11 cellular contexts compared by ENCODE assay signal in the genomic region with DNA sequence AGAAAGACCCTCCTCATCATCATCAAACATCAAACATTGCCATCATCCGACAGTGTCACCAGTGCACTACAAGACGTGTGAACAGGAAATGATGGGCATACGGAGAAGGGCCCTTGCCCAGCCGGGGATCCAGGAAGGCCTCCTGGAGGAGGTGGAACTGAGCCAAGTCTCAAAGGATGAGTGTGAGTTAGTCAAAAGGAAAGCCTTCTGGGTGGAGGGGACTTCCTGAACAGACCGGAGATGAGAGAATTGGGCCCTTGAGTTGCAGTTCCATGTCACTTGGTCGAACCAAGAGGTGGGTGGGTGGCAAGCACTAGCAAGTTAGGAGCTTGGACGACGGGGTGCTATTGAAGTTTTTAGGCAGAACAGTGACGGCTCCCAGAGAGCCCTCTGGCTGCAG.
DNase-seq lines count a peak whose midpoint lies in the region; ATAC-seq and TF ChIP-seq lines count a peak whose summit lies in the region.
"Had no signal": no experiment of that assay in that cellular context is flagged by ENCODE, and none has a peak within 500 bp of the region (broad histone marks: within the 10 kb centered on the region; RNA-seq: fewer than 3 reads in every experiment).

No MANE protein-coding gene starts in this region.

- H3K27ac ChIP-seq in RWPE2 (ENCODE audit: poor library complexity, severe bottlenecking) = peak overlapping the region; percentile 98
- H3K27ac ChIP-seq in neutrophil = peak overlapping the region; percentile 79
- H3K27ac ChIP-seq: thoracic aorta had no signal

- ATAC-seq in GM21723 (IDR thresholded peaks at IDR 0.05; ENCODE audit: unreplicated experiment) = peak; percentile 55
- ATAC-seq in RWPE2 (ENCODE audit: low read depth) = no peak
- ATAC-seq: naive thymus-derived CD4-positive, alpha-beta T cell had no signal

- DNase-seq in activated CD4-positive, alpha-beta T cell treated with anti-CD3 and anti-CD28 coated beads for 48 hours = peak; percentile 47
- no peak for DNase-seq in activated CD4-positive, alpha-beta T cell treated with anti-CD3 and anti-CD28 coated beads, Interleukin-2, amount 50 U/mL, for 4 hours
- no peak for DNase-seq in RWPE2 (ENCODE audit: low spot score)
- no peak for DNase-seq in NCI-H146 treated with DMSO at 0.1 percent for 48 hours (lab: John Stamatoyannopoulos, UW; ENCODE audit: unreplicated experiment)
- no peak for DNase-seq in COLO829 (ENCODE audit: low spot score)
- no peak for DNase-seq in NCI-H1092 (lab: John Stamatoyannopoulos, UW)
- DNase-seq: GDM1; naive thymus-derived CD4-positive, alpha-beta T cell had no signal

- no peaks in the 10 kb centered on the region for H3K9me3 ChIP-seq in RWPE2 (ENCODE audit: severe bottlenecking)
- no peaks in the 10 kb centered on the region for H3K9me3 ChIP-seq in neutrophil
- H3K9me3 ChIP-seq: thoracic aorta had no signal

- H3K4me3 ChIP-seq in RWPE2 (ENCODE audit: severe bottlenecking) (no peak overlapping the region), neutrophil (ENCODE audit: low read depth in 1 of 2, low read length in 1 of 2) (no peak overlapping the region)
- H3K4me3 ChIP-seq: thoracic aorta had no signal

- TF ChIP-seq CTCF in RWPE2 (IDR thresholded peaks at IDR 0.05; ENCODE audit: poor library complexity, severe bottlenecking) (no peak), neutrophil (IDR thresholded peaks at IDR 0.05) (no peak)

- H3K27me3 ChIP-seq in RWPE2 (ENCODE audit: insufficient read depth, poor library complexity, severe bottlenecking) (no peaks in the 10 kb centered on the region), neutrophil (no peaks in the 10 kb centered on the region)

- peaks cover 91% of the 10 kb centered on the region for H3K36me3 ChIP-seq in RWPE2 (ENCODE audit: low read depth)
- H3K36me3 ChIP-seq in neutrophil = peaks cover 72% of the 10 kb centered on the region
- H3K36me3 ChIP-seq: thoracic aorta had no signal

- H3K4me1 ChIP-seq in RWPE2 (ENCODE audit: insufficient read depth, poor library complexity, severe bottlenecking) (peaks cover 66% of the 10 kb centered on the region), neutrophil (ENCODE audit: control insufficient read depth in 1 of 2, insufficient read depth in 1 of 2, low read depth in 1 of 2, low read length in 1 of 2) (peaks cover 72 to 76% of the 10 kb centered on the region in 2 experiments)
